Comparison of ENCODE assay signal across 13 cellular contexts in the genomic region with DNA sequence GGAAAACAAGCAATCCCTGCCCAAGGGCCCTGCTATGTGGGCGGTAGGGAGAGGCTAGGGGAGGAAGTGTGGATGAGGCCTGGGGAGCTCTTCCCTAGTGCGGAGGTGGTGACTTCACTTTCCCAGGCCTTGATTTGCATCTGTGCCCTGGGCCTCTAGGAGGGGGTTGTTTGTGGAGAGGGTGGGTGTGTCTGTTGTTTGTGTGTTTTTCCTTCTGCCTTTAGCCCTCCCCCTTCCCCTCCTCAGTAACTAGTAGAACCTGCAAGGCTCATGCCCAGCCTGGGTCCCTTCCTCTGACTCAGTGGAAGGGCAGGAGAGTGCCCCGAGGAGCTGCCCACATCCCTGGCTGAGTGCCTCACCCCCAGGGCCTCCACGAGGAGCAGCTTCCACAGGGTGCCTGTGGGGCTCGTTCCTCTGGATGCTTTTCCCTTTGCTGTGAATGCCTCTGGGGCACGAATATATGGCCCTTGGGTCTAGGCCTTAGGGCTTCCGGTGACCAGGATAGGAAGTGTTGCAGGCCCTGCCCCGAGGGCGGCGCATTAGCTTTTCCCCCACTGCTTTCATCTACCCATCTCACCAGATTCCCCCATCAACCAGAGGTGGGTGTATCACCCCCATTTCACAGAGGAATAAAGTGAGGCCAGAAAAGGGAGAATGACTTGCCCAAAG.
A peak's percentile ranks its signal among the peaks of the same experiment; 100 is the strongest.
DNase-seq lines count a peak whose midpoint lies in the region; ATAC-seq and TF ChIP-seq lines count a peak whose summit lies in the region.
"Had no signal": no experiment of that assay in that cellular context is flagged by ENCODE, and none has a peak within 500 bp of the region (broad histone marks: within the 10 kb centered on the region; RNA-seq: fewer than 3 reads in every experiment).

No MANE protein-coding gene starts in this region.

- DNase-seq in A172 (ENCODE audit: low spot score), result peak; percentile 77
- peak; percentile 26 for DNase-seq in WTC11 (ENCODE audit: low spot score)
- DNase-seq in foreskin keratinocyte, result peak; percentile 79 to 92
- DNase-seq in HUDEP-2 (lab: John Stamatoyannopoulos, UW; ENCODE audit: unreplicated experiment in 76 of 76), result no peak
- DNase-seq in erythroblast (lab: John Stamatoyannopoulos, UW), result no peak
- no peak for DNase-seq in BE2C
- no peak for DNase-seq in GM19240 (ENCODE audit: insufficient read length, low spot score)
- DNase-seq: activated naive CD4-positive, alpha-beta T cell treated with anti-CD3 and anti-CD28 coated beads, Interleukin-2, amount 10 ng/mL, durations not matched to agents 7 days and 5 days; NCI-H1694 treated with DMSO at 0.1 percent for 48 hours; ovary; stimulated activated CD4-positive, alpha-beta T cell treated with anti-CD3 and anti-CD28 coated beads, Interleukin-4, amount 100 ng/mL, for 1 hour; testis had no signal

- H3K4me3 ChIP-seq in HEK293 (ENCODE audit: low read depth, low read length) (no peak overlapping the region), BE2C (ENCODE audit: low read depth, low read length) (no peak overlapping the region)
- H3K4me3 ChIP-seq: ovary, testis had no signal

- POLR2A ChIA-PET in HEK293 (lab: Yijun Ruan, JAX) (no interaction called here), WTC11 (lab: Charles Lee) (interaction anchor here (2.0 kb wide), 1 partner anchor 91 kb away, joined by 6 read pairs; no protein-coding TSS in a partner anchor)

- no peak overlapping the region for H3K27ac ChIP-seq in HEK293 (ENCODE audit: extremely low read depth, low read depth, low read length)
- peak overlapping the region; percentile 94 for H3K27ac ChIP-seq in foreskin keratinocyte
- H3K27ac ChIP-seq: ovary, testis had no signal

- H3K27me3 ChIP-seq in foreskin keratinocyte, result no peaks in the 10 kb centered on the region
- H3K27me3 ChIP-seq in BE2C, result no peaks in the 10 kb centered on the region
- H3K27me3 ChIP-seq: ovary, testis had no signal

- TF ChIP-seq CTCF in HEK293 (tag by site-specific recombination; IDR thresholded peaks at IDR 0.05), result no peak
- no peak for TF ChIP-seq CTCF in WTC11 (IDR thresholded peaks at IDR 0.05)
- TF ChIP-seq CTCF in foreskin keratinocyte (conservative IDR thresholded peaks at IDR 0.05), result no peak
- no peak for TF ChIP-seq CTCF in BE2C (IDR thresholded peaks at IDR 0.05; ENCODE audit: low read depth, low read length)

- no peak overlapping the region for H3K27ac Mint-ChIP-seq in WTC11
- H3K27ac Mint-ChIP-seq: activated naive CD4-positive, alpha-beta T cell treated with anti-CD3 and anti-CD28 coated beads, Interleukin-2, amount 10 ng/mL, durations not matched to agents 7 days and 5 days had no signal

- H3K4me1 Mint-ChIP-seq in WTC11, result peaks cover 22% of the 10 kb centered on the region

- H3K27me3 Mint-ChIP-seq in WTC11 (ENCODE audit: low read depth), result 0 out of 2 replicates have a peak, but pooled peaks cover 2% of the 10 kb centered on the region

- CTCF ChIA-PET in HEK293 (lab: Yijun Ruan, JAX) (interaction anchor here (0.5 to 1.3 kb wide), 5 partner anchors 9 to 236 kb away, joined by 3 to 6 read pairs (median 4); a partner anchor contains a TSS), WTC11 (lab: Charles Lee) (interaction anchor here (0.9 to 1.8 kb wide), 2 partner anchors 14 to 54 kb away, joined by 3 to 11 read pairs; no protein-coding TSS in a partner anchor)

- no peaks in the 10 kb centered on the region for H3K36me3 ChIP-seq in HEK293 (ENCODE audit: control insufficient read depth in 2 of 2, insufficient read depth in 1 of 2, low read length in 2 of 2)
- H3K36me3 ChIP-seq in BE2C, result no peaks in the 10 kb centered on the region
- H3K36me3 ChIP-seq: ovary had no signal

- TF ChIP-seq POLR2A in erythroblast (IDR thresholded peaks at IDR 0.05; ENCODE audit: low read length), result no peak

- no peaks in the 10 kb centered on the region for H3K9me3 Mint-ChIP-seq in WTC11
- H3K9me3 Mint-ChIP-seq: activated naive CD4-positive, alpha-beta T cell treated with anti-CD3 and anti-CD28 coated beads, Interleukin-2, amount 10 ng/mL, durations not matched to agents 7 days and 5 days had no signal

- H3K9me3 ChIP-seq in HEK293 (ENCODE audit: control insufficient read depth, insufficient read depth, low read depth, low read length) (no peaks in the 10 kb centered on the region), BE2C (no peaks in the 10 kb centered on the region)
- H3K9me3 ChIP-seq: ovary, testis had no signal

- ATAC-seq in WTC11 (peak; percentile 90), foreskin keratinocyte (peak; percentile 62)

- no peaks in the 10 kb centered on the region for H3K36me3 Mint-ChIP-seq in WTC11
- H3K36me3 Mint-ChIP-seq: activated naive CD4-positive, alpha-beta T cell treated with anti-CD3 and anti-CD28 coated beads, Interleukin-2, amount 10 ng/mL, durations not matched to agents 7 days and 5 days had no signal

- H3K4me3 Mint-ChIP-seq in WTC11, result no peak overlapping the region
- H3K4me3 Mint-ChIP-seq: activated naive CD4-positive, alpha-beta T cell treated with anti-CD3 and anti-CD28 coated beads, Interleukin-2, amount 10 ng/mL, durations not matched to agents 7 days and 5 days had no signal

- H3K4me1 ChIP-seq in HEK293 (ENCODE audit: control insufficient read depth, insufficient read depth, low read length) (no peaks in the 10 kb centered on the region; the same call in 1 of the 2 replicates), foreskin keratinocyte (peaks cover 39% of the 10 kb centered on the region), BE2C (peaks cover 8% of the 10 kb centered on the region)
- H3K4me1 ChIP-seq: testis had no signal

TF ChIP-seq in HEK293, 187 proteins besides CTCF, POLR2A, EP300 and RAD21 (continues in another document):
- peak; percentile 87 for TF ChIP-seq EGR2 (tag by site-specific recombination; IDR thresholded peaks at IDR 0.05; ENCODE audit: low read depth)
- TF ChIP-seq, protein P1, sequence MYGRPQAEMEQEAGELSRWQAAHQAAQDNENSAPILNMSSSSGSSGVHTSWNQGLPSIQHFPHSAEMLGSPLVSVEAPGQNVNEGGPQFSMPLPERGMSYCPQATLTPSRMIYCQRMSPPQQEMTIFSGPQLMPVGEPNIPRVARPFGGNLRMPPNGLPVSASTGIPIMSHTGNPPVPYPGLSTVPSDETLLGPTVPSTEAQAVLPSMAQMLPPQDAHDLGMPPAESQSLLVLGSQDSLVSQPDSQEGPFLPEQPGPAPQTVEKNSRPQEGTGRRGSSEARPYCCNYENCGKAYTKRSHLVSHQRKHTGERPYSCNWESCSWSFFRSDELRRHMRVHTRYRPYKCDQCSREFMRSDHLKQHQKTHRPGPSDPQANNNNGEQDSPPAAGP (tag by site-specific recombination; IDR thresholded peaks at IDR 0.05), result peak; percentile 91
- TF ChIP-seq ZNF426 (tag by site-specific recombination; IDR thresholded peaks at IDR 0.05), result no peak
- TF ChIP-seq ZFHX2 (tag by site-specific recombination; conservative IDR thresholded peaks at IDR 0.05), result peak; percentile 90
- TF ChIP-seq KLF1 (tag by site-specific recombination; IDR thresholded peaks at IDR 0.05), result peak; percentile 24; the same call in 1 of the 2 replicates
- TF ChIP-seq, protein P2, sequence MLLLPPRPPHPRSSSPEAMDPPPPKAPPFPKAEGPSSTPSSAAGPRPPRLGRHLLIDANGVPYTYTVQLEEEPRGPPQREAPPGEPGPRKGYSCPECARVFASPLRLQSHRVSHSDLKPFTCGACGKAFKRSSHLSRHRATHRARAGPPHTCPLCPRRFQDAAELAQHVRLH (tag by site-specific recombination; IDR thresholded peaks at IDR 0.05), result no peak
- no peak for TF ChIP-seq ZBTB1 (tag by site-specific recombination; IDR thresholded peaks at IDR 0.05)

TF ChIP-seq in WTC11, 78 proteins besides CTCF, POLR2A, EP300 and RAD21 (continues in another document):
- TF ChIP-seq ZNF232 (CRISPR knock-in tag; IDR thresholded peaks at IDR 0.05) (no peak), ETV6 (CRISPR knock-in tag; IDR thresholded peaks at IDR 0.05) (no peak), GTF2I (CRISPR knock-in tag; conservative IDR thresholded peaks at IDR 0.05) (no peak), ZNF317 (CRISPR knock-in tag; IDR thresholded peaks at IDR 0.05; ENCODE audit: borderline replicate concordance, low read depth) (no peak), NFYB (CRISPR knock-in tag; conservative IDR thresholded peaks at IDR 0.05; ENCODE audit: low read depth) (no peak)
- TF ChIP-seq, protein P3, sequence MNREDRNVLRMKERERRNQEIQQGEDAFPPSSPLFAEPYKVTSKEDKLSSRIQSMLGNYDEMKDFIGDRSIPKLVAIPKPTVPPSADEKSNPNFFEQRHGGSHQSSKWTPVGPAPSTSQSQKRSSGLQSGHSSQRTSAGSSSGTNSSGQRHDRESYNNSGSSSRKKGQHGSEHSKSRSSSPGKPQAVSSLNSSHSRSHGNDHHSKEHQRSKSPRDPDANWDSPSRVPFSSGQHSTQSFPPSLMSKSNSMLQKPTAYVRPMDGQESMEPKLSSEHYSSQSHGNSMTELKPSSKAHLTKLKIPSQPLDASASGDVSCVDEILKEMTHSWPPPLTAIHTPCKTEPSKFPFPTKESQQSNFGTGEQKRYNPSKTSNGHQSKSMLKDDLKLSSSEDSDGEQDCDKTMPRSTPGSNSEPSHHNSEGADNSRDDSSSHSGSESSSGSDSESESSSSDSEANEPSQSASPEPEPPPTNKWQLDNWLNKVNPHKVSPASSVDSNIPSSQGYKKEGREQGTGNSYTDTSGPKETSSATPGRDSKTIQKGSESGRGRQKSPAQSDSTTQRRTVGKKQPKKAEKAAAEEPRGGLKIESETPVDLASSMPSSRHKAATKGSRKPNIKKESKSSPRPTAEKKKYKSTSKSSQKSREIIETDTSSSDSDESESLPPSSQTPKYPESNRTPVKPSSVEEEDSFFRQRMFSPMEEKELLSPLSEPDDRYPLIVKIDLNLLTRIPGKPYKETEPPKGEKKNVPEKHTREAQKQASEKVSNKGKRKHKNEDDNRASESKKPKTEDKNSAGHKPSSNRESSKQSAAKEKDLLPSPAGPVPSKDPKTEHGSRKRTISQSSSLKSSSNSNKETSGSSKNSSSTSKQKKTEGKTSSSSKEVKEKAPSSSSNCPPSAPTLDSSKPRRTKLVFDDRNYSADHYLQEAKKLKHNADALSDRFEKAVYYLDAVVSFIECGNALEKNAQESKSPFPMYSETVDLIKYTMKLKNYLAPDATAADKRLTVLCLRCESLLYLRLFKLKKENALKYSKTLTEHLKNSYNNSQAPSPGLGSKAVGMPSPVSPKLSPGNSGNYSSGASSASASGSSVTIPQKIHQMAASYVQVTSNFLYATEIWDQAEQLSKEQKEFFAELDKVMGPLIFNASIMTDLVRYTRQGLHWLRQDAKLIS (CRISPR knock-in tag; IDR thresholded peaks at IDR 0.05; ENCODE audit: borderline replicate concordance), result no peak
- TF ChIP-seq, protein P4, sequence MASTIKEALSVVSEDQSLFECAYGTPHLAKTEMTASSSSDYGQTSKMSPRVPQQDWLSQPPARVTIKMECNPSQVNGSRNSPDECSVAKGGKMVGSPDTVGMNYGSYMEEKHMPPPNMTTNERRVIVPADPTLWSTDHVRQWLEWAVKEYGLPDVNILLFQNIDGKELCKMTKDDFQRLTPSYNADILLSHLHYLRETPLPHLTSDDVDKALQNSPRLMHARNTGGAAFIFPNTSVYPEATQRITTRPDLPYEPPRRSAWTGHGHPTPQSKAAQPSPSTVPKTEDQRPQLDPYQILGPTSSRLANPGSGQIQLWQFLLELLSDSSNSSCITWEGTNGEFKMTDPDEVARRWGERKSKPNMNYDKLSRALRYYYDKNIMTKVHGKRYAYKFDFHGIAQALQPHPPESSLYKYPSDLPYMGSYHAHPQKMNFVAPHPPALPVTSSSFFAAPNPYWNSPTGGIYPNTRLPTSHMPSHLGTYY (CRISPR knock-in tag; IDR thresholded peaks at IDR 0.05), result no peak

Comparison
In these comparisons a context has a peak if more than half of its experiments do, and no peak if none do; other contexts are left out.
1. DNase-seq: peak in A172 (single experiment), WTC11 (single experiment) and foreskin keratinocyte (2 of 2); none in HUDEP-2 (0 of 76), erythroblast (0 of 2), BE2C (single experiment) and GM19240 (single experiment).